ENCODE assay signal across 8 cellular contexts in genomic region chr18:62420151-62420512, GRCh38.
DNase-seq lines count a peak whose midpoint lies in the region; ATAC-seq and TF ChIP-seq lines count a peak whose summit lies in the region.

No MANE protein-coding gene starts in this region.

- peak; percentile 34 for DNase-seq in A172 (ENCODE audit: low spot score)
- DNase-seq in HCT116 (ENCODE audit: low read depth, low spot score): no peak
- no peak for DNase-seq in activated CD8-positive, alpha-beta T cell treated with anti-CD3 and anti-CD28 coated beads, Interleukin-2, amount 10 ng/mL, durations not matched to agents 7 days and 5 days
- DNase-seq in kidney glomerular epithelial cell (lab: John Stamatoyannopoulos, UW): peak; percentile 21
- no peak for DNase-seq in NCI-H345 treated with DMSO at 0.1 percent for 48 hours (lab: John Stamatoyannopoulos, UW; ENCODE audit: unreplicated experiment)
- DNase-seq in Kasumi-1 (lab: John Stamatoyannopoulos, UW): no peak
- DNase-seq in adrenal gland: no peak

- H3K27me3 Mint-ChIP-seq in activated CD8-positive, alpha-beta T cell treated with anti-CD3 and anti-CD28 coated beads, Interleukin-2, amount 10 ng/mL, durations not matched to agents 7 days and 5 days (ENCODE audit: low read depth): no peaks in the 10 kb centered on the region

- H3K27ac ChIP-seq in HCT116 (ENCODE audit: low read depth, low read length): no peak overlapping the region
- H3K27ac ChIP-seq in adrenal gland: no peak overlapping the region

- H3K36me3 ChIP-seq in HCT116 (ENCODE audit: control insufficient read depth in 1 of 2, insufficient read depth in 2 of 2, low read length in 2 of 2) (no peaks in the 10 kb centered on the region), adrenal gland (replicated peaks in 1 of 2) (no peaks in the 10 kb centered on the region)

- peak overlapping the region; percentile 68 for H3K4me3 Mint-ChIP-seq in activated CD8-positive, alpha-beta T cell treated with anti-CD3 and anti-CD28 coated beads, Interleukin-2, amount 10 ng/mL, durations not matched to agents 7 days and 5 days

- H3K9ac ChIP-seq in HCT116 (ENCODE audit: low read length): no peak overlapping the region

- H3K4me1 Mint-ChIP-seq in activated CD8-positive, alpha-beta T cell treated with anti-CD3 and anti-CD28 coated beads, Interleukin-2, amount 10 ng/mL, durations not matched to agents 7 days and 5 days (ENCODE audit: low read depth): peaks cover 41% of the 10 kb centered on the region

- no peak for TF ChIP-seq POLR2A in HCT116 (IDR thresholded peaks at IDR 0.05; ENCODE audit: borderline replicate concordance, extremely low read depth, insufficient read depth, insufficient read length)
- TF ChIP-seq POLR2A in adrenal gland (IDR thresholded peaks at IDR 0.05): no peak

- ATAC-seq in HCT116 (no peak), GM18502 (IDR thresholded peaks at IDR 0.05; ENCODE audit: poor library complexity, unreplicated experiment) (no peak)
- no peak for ATAC-seq in activated CD8-positive, alpha-beta T cell treated with anti-CD3 and anti-CD28 coated beads, Interleukin-2, amount 10 ng/mL, durations not matched to agents 7 days and 5 days

- H2AFZ ChIP-seq in HCT116 (ENCODE audit: low read depth, low read length, poor library complexity, severe bottlenecking): peak overlapping the region; percentile 71

- no peaks in the 10 kb centered on the region for H3K9me3 ChIP-seq in HCT116 (ENCODE audit: control insufficient read depth in 1 of 2, insufficient read depth in 1 of 2, low read depth in 1 of 2, low read length in 2 of 2)
- H3K9me3 ChIP-seq in adrenal gland (replicated peaks in 1 of 3): no peaks in the 10 kb centered on the region

- H3K27me3 ChIP-seq in HCT116 (ENCODE audit: insufficient read depth, low read length): no peaks in the 10 kb centered on the region
- no peaks in the 10 kb centered on the region for H3K27me3 ChIP-seq in adrenal gland

- H3K79me2 ChIP-seq in HCT116 (ENCODE audit: insufficient read depth, low read length): no peaks in the 10 kb centered on the region

- WGBS in adrenal gland, 4 donors: 84 to 88% (median 85%) methylated on average over 3 of the region's 3 CpGs

- H3K27ac Mint-ChIP-seq in activated CD8-positive, alpha-beta T cell treated with anti-CD3 and anti-CD28 coated beads, Interleukin-2, amount 10 ng/mL, durations not matched to agents 7 days and 5 days: peak overlapping the region; percentile 94

- TF ChIP-seq RAD21 in HCT116 (IDR thresholded peaks at IDR 0.05; ENCODE audit: low read depth): no peak

- peaks cover 1 to 19% of the 10 kb centered on the region in 2 experiments; a peak in 3 of 4 replicates for H3K4me1 ChIP-seq in HCT116 (ENCODE audit: control insufficient read depth in 1 of 2, insufficient read depth in 2 of 2, low read length in 2 of 2)
- peaks cover 0 to 2% of the 10 kb centered on the region in 2 donors for H3K4me1 ChIP-seq in adrenal gland (replicated peaks in 1 of 2)

- TF ChIP-seq CTCF in HCT116 (IDR thresholded peaks at IDR 0.05 in 2 of 3, conservative IDR thresholded peaks at IDR 0.05 in 1 of 3; ENCODE audit: borderline replicate concordance in 1 of 3, insufficient read depth in 1 of 3, low read depth in 2 of 3, low read length in 2 of 3) (no peak), adrenal gland (IDR thresholded peaks at IDR 0.05) (no peak)

- CTCF ChIA-PET in HCT116 (lab: Charles Lee): interaction anchor here (0.7 kb wide), 1 partner anchor 31 kb away, joined by 3 read pairs; no protein-coding TSS in a partner anchor
- CTCF ChIA-PET in activated CD8-positive, alpha-beta T cell treated with anti-CD3 and anti-CD28 coated beads, Interleukin-2, amount 10 ng/mL, durations not matched to agents 7 days and 5 days (lab: Charles Lee): interaction anchor here (0.7 to 2.9 kb wide), 11 partner anchors 12 to 449 kb away, joined by 3 to 31 read pairs (median 4); partner anchors contain the start of genes PIGN, RELCH and TNFRSF11A

- BruUV-seq in HCT116 (replicated peaks; lab: Mats Ljungman, UMichigan): no TSS peak

- H3K36me3 Mint-ChIP-seq in activated CD8-positive, alpha-beta T cell treated with anti-CD3 and anti-CD28 coated beads, Interleukin-2, amount 10 ng/mL, durations not matched to agents 7 days and 5 days (ENCODE audit: low read depth): peaks cover 11% of the 10 kb centered on the region

- H3K9me2 ChIP-seq in HCT116 (ENCODE audit: insufficient read depth): no peaks in the 10 kb centered on the region

- POLR2A ChIA-PET in HCT116 (lab: Charles Lee): interaction anchor here (1.0 kb wide), 1 partner anchor 31 kb away, joined by 3 read pairs; no protein-coding TSS in a partner anchor
- POLR2A ChIA-PET in activated CD8-positive, alpha-beta T cell treated with anti-CD3 and anti-CD28 coated beads, Interleukin-2, amount 10 ng/mL, durations not matched to agents 7 days and 5 days (lab: Charles Lee): interaction anchor here (0.7 to 2.4 kb wide), 9 partner anchors 13 to 233 kb away, joined by 3 to 19 read pairs (median 4); partner anchors contain the start of genes PIGN, RELCH and ZCCHC2

- intact Hi-C loops in HCT116 (cut with micrococcal nuclease) (no loop called here), adrenal gland (cut with DNase I) (no loop called here)

- peak overlapping the region; percentile 49 for H3K4me2 ChIP-seq in HCT116 (ENCODE audit: low read length)

- RAD21 ChIA-PET in HCT116 (lab: Charles Lee; ENCODE audit: low non-redundant PET in 1 of 2, low total read pairs in 2 of 2, uncharacterized antibody in 2 of 2, unreplicated experiment in 2 of 2): no interaction called here

- H4K20me1 ChIP-seq in HCT116 (ENCODE audit: insufficient read depth): no peaks in the 10 kb centered on the region

- H3K9me3 Mint-ChIP-seq in activated CD8-positive, alpha-beta T cell treated with anti-CD3 and anti-CD28 coated beads, Interleukin-2, amount 10 ng/mL, durations not matched to agents 7 days and 5 days (ENCODE audit: insufficient read depth): no peaks in the 10 kb centered on the region

- H3K4me3 ChIP-seq in HCT116 (replicated peaks in 1 of 2; ENCODE audit: low read depth in 1 of 2, low read length in 2 of 2): no peak overlapping the region
- no peak overlapping the region for H3K4me3 ChIP-seq in adrenal gland

TF ChIP-seq in HCT116, 20 proteins besides CTCF, POLR2A, EP300 and RAD21:
- no peak for TF ChIP-seq POLR2AphosphoS5 (IDR thresholded peaks at IDR 0.05; ENCODE audit: low read depth, low read length)
- no peak for TF ChIP-seq SP1 (IDR thresholded peaks at IDR 0.05; ENCODE audit: low read depth)
- TF ChIP-seq JUND (IDR thresholded peaks at IDR 0.05): peak; percentile 42; the same call in 1 of the 2 replicates
- peak; percentile 38; the same call in 1 of the 2 replicates for TF ChIP-seq FOSL1 (IDR thresholded peaks at IDR 0.05; ENCODE audit: low read depth)

Comparison
In these comparisons a context has a peak if more than half of its experiments do, and no peak if none do; other contexts are left out.
1. DNase-seq: peak in A172 (single experiment) and kidney glomerular epithelial cell (single experiment); none in HCT116 (single experiment), activated CD8-positive, alpha-beta T cell treated with anti-CD3 and anti-CD28 coated beads, Interleukin-2, amount 10 ng/mL, durations not matched to agents 7 days and 5 days (single experiment), NCI-H345 treated with DMSO at 0.1 percent for 48 hours (single experiment), Kasumi-1 (0 of 2) and adrenal gland (0 of 7).